In the genomic region with DNA sequence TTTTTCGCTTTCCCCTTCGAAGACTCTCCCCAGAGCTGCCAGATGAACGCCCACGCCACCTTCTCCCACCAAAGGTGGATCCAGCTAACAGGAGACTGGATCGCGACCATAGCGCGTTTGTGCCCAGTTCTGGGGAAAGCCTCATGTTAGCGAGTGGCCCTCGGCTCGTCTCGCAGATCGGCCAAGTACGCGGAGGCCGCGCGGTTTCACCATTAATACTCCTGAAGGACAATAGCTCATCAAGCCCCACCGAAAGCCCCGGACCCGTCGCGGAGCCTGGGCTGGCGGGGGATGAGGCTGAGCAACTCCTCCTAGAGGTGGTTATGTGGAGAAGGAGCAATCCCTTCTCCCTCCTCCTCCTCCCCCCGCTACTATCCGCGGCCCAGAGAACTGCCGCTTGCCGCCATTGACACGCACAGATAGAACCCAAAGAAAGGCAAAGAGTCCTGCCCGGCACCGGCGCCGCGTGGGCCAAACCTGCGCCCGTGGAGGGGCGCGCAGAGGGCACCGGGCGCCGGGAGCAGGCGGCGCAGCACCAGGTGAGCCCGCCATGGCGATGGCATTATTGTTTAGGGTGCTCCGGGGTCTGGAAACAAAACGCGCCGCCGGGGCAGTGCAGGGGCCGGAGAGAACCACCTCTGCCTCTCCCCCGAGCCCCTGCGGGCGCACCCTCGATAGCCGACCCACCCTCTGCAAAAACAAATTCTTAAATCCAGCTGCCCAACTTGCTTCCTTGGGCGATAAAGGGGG, we compare ENCODE assay signal across 8 cellular contexts. TPM values are rescaled to one million over a fixed set of nuclear protein-coding genes. Genes with fewer than 3 reads are reported as not detected.
A peak's percentile ranks its signal among the peaks of the same experiment; 100 is the strongest.
DNase-seq lines count a peak whose midpoint lies in the region; ATAC-seq and TF ChIP-seq lines count a peak whose summit lies in the region.

Gene MACROH2A2 (plus strand): TSS at position 385 of the 750 bp plus-strand sequence. CDS start 22,813 bp downstream, outside the sequence.

- TF ChIP-seq POLR2A in IMR-90 (IDR thresholded peaks at IDR 0.05; ENCODE audit: low read depth, low read length) = no peak

- H2AK5ac ChIP-seq in IMR-90 (ENCODE audit: low read depth, low read length) (peak within 1 kb of the TSS; percentile 16; the same call in 1 of the 2 replicates), mesendoderm (ENCODE audit: low read length) (no peak within 1 kb of the TSS)

- H3K27me3 ChIP-seq in CD8-positive, alpha-beta T cell (ENCODE audit: insufficient read depth, low read length) = peaks cover 4% of the 10 kb centered on the region
- H3K27me3 ChIP-seq in IMR-90 (ENCODE audit: control insufficient read depth, insufficient read depth, low read length) (peaks cover 15% of the 10 kb centered on the region), WERI-Rb-1 (ENCODE audit: insufficient read depth, low read depth, severe bottlenecking) (no peaks in the 10 kb centered on the region), mesendoderm (ENCODE audit: insufficient read depth, low read length, poor library complexity) (peaks cover 8% of the 10 kb centered on the region)

- H2AFZ ChIP-seq in IMR-90 (replicated peaks; ENCODE audit: low read length, poor library complexity) = peak within 1 kb of the TSS; percentile 89

- H3K4ac ChIP-seq in IMR-90 (ENCODE audit: low read depth, low read length) (peak within 1 kb of the TSS; percentile 59; the same call in 1 of the 2 replicates), mesendoderm (ENCODE audit: low read depth, low read length) (peak within 1 kb of the TSS; percentile 88)

- 0 out of 2 replicates have a peak, but pooled peaks have one; percentile 17 for TF ChIP-seq RAD21 in IMR-90 (IDR thresholded peaks at IDR 0.05; ENCODE audit: low read length)

- no peak within 1 kb of the TSS; the same call in 1 of the 2 replicates for H3K18ac ChIP-seq in IMR-90 (ENCODE audit: low read depth, low read length)
- H3K18ac ChIP-seq in mesendoderm (ENCODE audit: low read length) = peak within 1 kb of the TSS; percentile 95

- H3K4me1 Mint-ChIP-seq in CD8-positive, alpha-beta T cell (ENCODE audit: low read depth) = peaks cover 10% of the 10 kb centered on the region

- H4K5ac ChIP-seq in IMR-90 (ENCODE audit: low read depth, low read length) (peak within 1 kb of the TSS; percentile 46; the same call in 1 of the 2 replicates), mesendoderm (ENCODE audit: low read length) (no peak within 1 kb of the TSS)

- H2BK15ac ChIP-seq in IMR-90 (ENCODE audit: low read depth, low read length) (peak within 1 kb of the TSS; percentile 69; the same call in 1 of the 3 replicates), mesendoderm (replicated peaks; ENCODE audit: low read depth) (no peak within 1 kb of the TSS)

- dilution Hi-C loops in IMR-90 (cut with HindIII; ENCODE audit: low sequenced_read_pairs, unreplicated experiment) = no loop called here

- ATAC-seq in CD8-positive, alpha-beta T cell = no peak
- ATAC-seq in IMR-90 (ENCODE audit: low read depth) (peak; percentile 92), HG02973 (IDR thresholded peaks at IDR 0.05; ENCODE audit: unreplicated experiment) (no peak), HG03175 (IDR thresholded peaks at IDR 0.05; ENCODE audit: unreplicated experiment) (no peak)

- H3K23ac ChIP-seq in IMR-90 (ENCODE audit: low read depth, low read length) (peak within 1 kb of the TSS; percentile 36), mesendoderm (ENCODE audit: low read length) (no peak within 1 kb of the TSS)

- in situ Hi-C loops in IMR-90 (cut with MboI; ENCODE audit: low sequenced_read_pairs) = no loop called here

- H3K4me1 ChIP-seq in CD8-positive, alpha-beta T cell (ENCODE audit: insufficient read depth, low read length) = peaks cover 4% of the 10 kb centered on the region
- H3K4me1 ChIP-seq in IMR-90 (ENCODE audit: control insufficient read depth, insufficient read depth, low read length) (no peaks in the 10 kb centered on the region), mesendoderm (ENCODE audit: control insufficient read depth, low read depth, low read length) (peaks cover 10% of the 10 kb centered on the region)

- intact Hi-C loops in CD8-positive, alpha-beta T cell (cut with DNase I, micrococcal nuclease) = no loop called here
- intact Hi-C loops in IMR-90 (cut with micrococcal nuclease) = loop anchor here (5.0 kb wide), 1 partner anchor 80 kb away; no protein-coding TSS in a partner anchor

- H2AK9ac ChIP-seq in IMR-90 (replicated peaks; ENCODE audit: low read depth, low read length, poor library complexity) = peak within 1 kb of the TSS; percentile 78

- H3K14ac ChIP-seq in IMR-90 (replicated peaks; ENCODE audit: low read depth, low read length) = peak within 1 kb of the TSS; percentile 51; the same call in 1 of the 2 replicates

- peak within 1 kb of the TSS; percentile 76; the same call in 1 of the 2 replicates for H4K91ac ChIP-seq in IMR-90 (ENCODE audit: insufficient read depth, low read depth, low read length)

- H2BK120ac ChIP-seq in IMR-90 (ENCODE audit: low read depth, low read length) = peak within 1 kb of the TSS; percentile 53
- H2BK120ac ChIP-seq in mesendoderm (ENCODE audit: low read depth, low read length) = peak within 1 kb of the TSS; percentile 63

- H3K9ac ChIP-seq in IMR-90 (ENCODE audit: low read depth, low read length) = peak within 1 kb of the TSS; percentile 68
- H3K9ac ChIP-seq in mesendoderm (ENCODE audit: low read length) = peak within 1 kb of the TSS; percentile 88

- peak within 1 kb of the TSS; percentile 48; the same call in 1 of the 2 replicates for H3K56ac ChIP-seq in IMR-90 (ENCODE audit: extremely low read depth, insufficient read depth, low read length)
- H3K56ac ChIP-seq in mesendoderm (ENCODE audit: low read length) = peak within 1 kb of the TSS; percentile 91

- H3K9me3 ChIP-seq in CD8-positive, alpha-beta T cell (ENCODE audit: low read length) = no peaks in the 10 kb centered on the region
- no peaks in the 10 kb centered on the region for H3K9me3 ChIP-seq in IMR-90 (ENCODE audit: control insufficient read depth, insufficient read depth, low read length)
- no peaks in the 10 kb centered on the region for H3K9me3 ChIP-seq in WERI-Rb-1 (ENCODE audit: severe bottlenecking)

- no peak within 1 kb of the TSS for H3K27ac Mint-ChIP-seq in CD8-positive, alpha-beta T cell

- peak within 1 kb of the TSS; percentile 49 for H3K4me3 ChIP-seq in CD8-positive, alpha-beta T cell (ENCODE audit: low read depth, low read length)
- H3K4me3 ChIP-seq in IMR-90 (ENCODE audit: insufficient read depth, low read depth, low read length) = peak within 1 kb of the TSS; percentile 74
- peak within 1 kb of the TSS; percentile 98 for H3K4me3 ChIP-seq in WERI-Rb-1 (ENCODE audit: low read depth, low read length)
- H3K4me3 ChIP-seq in epithelial cell of esophagus (ENCODE audit: low read length) = peak within 1 kb of the TSS; percentile 74
- peak within 1 kb of the TSS; percentile 77 for H3K4me3 ChIP-seq in mesendoderm (ENCODE audit: low read length)

- CTCF ChIA-PET in CD8-positive, alpha-beta T cell (lab: Charles Lee) = no interaction called here
- CTCF ChIA-PET in IMR-90 (lab: Yijun Ruan, JAX) = interaction anchor here (0.6 to 0.8 kb wide), 2 partner anchors 95 to 1272 kb away, joined by 3 read pairs; no protein-coding TSS in a partner anchor

- H3K27me3 Mint-ChIP-seq in CD8-positive, alpha-beta T cell (ENCODE audit: low read depth) = peaks cover 44% of the 10 kb centered on the region

- 0% methylated on average over 19 of the region's 58 CpGs; no CpG with 5 or more reads in 1 of the 2 experiments for WGBS in IMR-90 (ENCODE audit: extremely low coverage in 2 of 2, insufficient read length in 1 of 2), 2 experiments
- WGBS in mesendoderm (ENCODE audit: extremely low coverage, insufficient coverage, low lambda C conversion rate) = no CpG with 5 or more reads among the region's 58 CpGs

- no peaks in the 10 kb centered on the region for H3K9me3 Mint-ChIP-seq in CD8-positive, alpha-beta T cell

- peak within 1 kb of the TSS; percentile 92 for H3K4me2 ChIP-seq in IMR-90 (ENCODE audit: low read depth, low read length)
- peak within 1 kb of the TSS; percentile 69 for H3K4me2 ChIP-seq in mesendoderm (ENCODE audit: low read length)

- no peak within 1 kb of the TSS for H2BK5ac ChIP-seq in IMR-90 (ENCODE audit: low read depth, low read length, poor library complexity, severe bottlenecking)
- peak within 1 kb of the TSS; percentile 72 for H2BK5ac ChIP-seq in mesendoderm (ENCODE audit: low read length)

- DNase-seq in CD8-positive, alpha-beta T cell = no peak
- DNase-seq in IMR-90 (peak; percentile 66), WERI-Rb-1 (peak; percentile 93), epithelial cell of esophagus (ENCODE audit: low read depth) (peak; percentile 73), mesendoderm (peak; percentile 93), superior temporal gyrus (ENCODE audit: extremely low spot score) (peak; percentile 64)

- H2BK20ac ChIP-seq in IMR-90 (ENCODE audit: low read depth, low read length) = no peak within 1 kb of the TSS

- H4K20me1 ChIP-seq in IMR-90 (ENCODE audit: insufficient read depth, low read length) = no peaks in the 10 kb centered on the region

- POLR2A ChIA-PET in CD8-positive, alpha-beta T cell (lab: Charles Lee) = no interaction called here
- POLR2A ChIA-PET in IMR-90 (lab: Charles Lee; ENCODE audit: unreplicated experiment) = interaction anchor here (0.6 to 0.7 kb wide), 2 partner anchors 16 to 119 kb away, joined by 3 read pairs; no protein-coding TSS in a partner anchor

- BruUV-seq in IMR-90 (replicated peaks; lab: Mats Ljungman, UMichigan) = no TSS peak

- H3K79me1 ChIP-seq in IMR-90 (ENCODE audit: low read depth in 1 of 2, low read length in 2 of 2) (peaks cover 12 to 13% of the 10 kb centered on the region in 2 experiments; a peak in 3 of 4 replicates), mesendoderm (ENCODE audit: low read length) (peaks cover 7% of the 10 kb centered on the region)

- H3K27ac ChIP-seq in CD8-positive, alpha-beta T cell (ENCODE audit: low read depth, low read length) = no peak within 1 kb of the TSS
- H3K27ac ChIP-seq in IMR-90 (ENCODE audit: insufficient read depth, low read length) (peak within 1 kb of the TSS; percentile 70), WERI-Rb-1 (peak within 1 kb of the TSS; percentile 92), mesendoderm (ENCODE audit: low read depth, low read length) (no peak within 1 kb of the TSS)

- H4K8ac ChIP-seq in IMR-90 (ENCODE audit: low read depth in 2 of 2, low read length in 2 of 2) (peak within 1 kb of the TSS; percentile 77 to 91; a peak in 3 of 4 replicates), mesendoderm (ENCODE audit: low read depth, low read length) (no peak within 1 kb of the TSS)

- H3K9me1 ChIP-seq in IMR-90 (ENCODE audit: insufficient read depth, low read length) = no peaks in the 10 kb centered on the region; the same call in 1 of the 2 replicates

- H3K79me2 ChIP-seq in mesendoderm (ENCODE audit: control insufficient read depth, insufficient read depth, low read length) = peaks cover 13% of the 10 kb centered on the region

- no peak for TF ChIP-seq CTCF in CD8-positive, alpha-beta T cell (IDR thresholded peaks at IDR 0.05)
- TF ChIP-seq CTCF in IMR-90 (conservative IDR thresholded peaks at IDR 0.05; ENCODE audit: low read depth, low read length) (peak; percentile 44), WERI-Rb-1 (IDR thresholded peaks at IDR 0.05; ENCODE audit: low read depth, low read length) (peak; percentile 79), epithelial cell of esophagus (IDR thresholded peaks at IDR 0.05; ENCODE audit: insufficient read depth, low read depth, low read length, missing control alignments) (peak; percentile 49)

- H3K4me3 Mint-ChIP-seq in CD8-positive, alpha-beta T cell = peak within 1 kb of the TSS; percentile 80

- H3K36me3 ChIP-seq in CD8-positive, alpha-beta T cell (ENCODE audit: insufficient read depth, low read length) = no peaks in the 10 kb centered on the region
- no peaks in the 10 kb centered on the region for H3K36me3 ChIP-seq in IMR-90 (ENCODE audit: control insufficient read depth, insufficient read depth, low read length)
- H3K36me3 ChIP-seq in WERI-Rb-1 = peaks cover 3% of the 10 kb centered on the region; the same call in 1 of the 2 replicates
- H3K36me3 ChIP-seq in mesendoderm (ENCODE audit: control insufficient read depth, insufficient read depth, low read length) = no peaks in the 10 kb centered on the region

- no peaks in the 10 kb centered on the region for H3K36me3 Mint-ChIP-seq in CD8-positive, alpha-beta T cell

RNA-seq across cellular contexts. Expression of gene MACROH2A2, which starts in this region (rescaled TPM):
- total RNA-seq in CD8-positive, alpha-beta T cell = 1 to 10 TPM; 2.5 to 2.6 TPM
- 16.7 and 17.4 TPM in 2 replicates for total RNA-seq in IMR-90 (2012; rRNA removed)
- 14.5 and 16.1 TPM in 2 replicates for polyA plus RNA-seq in IMR-90 (2012; rRNA removed)
- 11.7 and 11.8 TPM in 2 replicates for polyA plus RNA-seq in IMR-90 (2012; cell fraction: cytosol; rRNA removed)
- polyA plus RNA-seq in IMR-90 (2012; cell fraction: nucleus; rRNA removed; ENCODE audit: low replicate concordance) = 6.0 and 7.7 TPM in 2 replicates
- 31.9 TPM for polyA plus RNA-seq in mesendoderm (2013, experiment 1 of 2)
- 30.4 TPM for polyA plus RNA-seq in mesendoderm (2013, experiment 2 of 2)

Comparison
In these comparisons a context has a peak if more than half of its experiments do, and no peak if none do; other contexts are left out.
1. DNase-seq: peak in IMR-90 (single experiment), WERI-Rb-1 (single experiment), epithelial cell of esophagus (single experiment), mesendoderm (single experiment) and superior temporal gyrus (single experiment); none in CD8-positive, alpha-beta T cell (0 of 7).
2. H3K27ac ChIP-seq: peak in IMR-90 (single experiment) and WERI-Rb-1 (single experiment); none in CD8-positive, alpha-beta T cell (single experiment) and mesendoderm (single experiment).
3. Peak in every context shown above with its lines, with median percentiles within 50 percentile points of each other: H3K4me3 ChIP-seq.